In genomic region chr7:6011541-6011940, GRCh38 we compare ENCODE assay signal across 1 cellular context.
TF ChIP-seq lines count a peak whose summit lies in the region.

No MANE protein-coding gene starts in this region.

TF ChIP-seq in HepG2, 621 proteins besides CTCF, POLR2A, EP300 and RAD21:
- TF ChIP-seq ZNF652 (CRISPR knock-in tag; IDR thresholded peaks at IDR 0.05; ENCODE audit: borderline replicate concordance, low read depth) (no peak), ZNF800 (CRISPR knock-in tag; IDR thresholded peaks at IDR 0.05) (0 out of 2 replicates have a peak, but pooled peaks have one; percentile 23)
